ENCODE assay signal across 7 cellular contexts in genomic region chr11:6258571-6258998, GRCh38. TPM values are rescaled to one million over a fixed set of nuclear protein-coding genes. Genes with fewer than 3 reads are reported as not detected.
DNase-seq lines count a peak whose midpoint lies in the region; ATAC-seq and TF ChIP-seq lines count a peak whose summit lies in the region.
"Had no signal": no experiment of that assay in that cellular context is flagged by ENCODE, and none has a peak within 500 bp of the region (broad histone marks: within the 10 kb centered on the region; RNA-seq: fewer than 3 reads in every experiment).

No MANE protein-coding gene starts in this region.

- H4K8ac ChIP-seq in IMR-90 (ENCODE audit: low read depth in 2 of 2, low read length in 2 of 2), result no peak overlapping the region

- H2BK120ac ChIP-seq in IMR-90 (ENCODE audit: low read depth, low read length), result no peak overlapping the region

- peaks cover 55% of the 10 kb centered on the region for H3K27me3 ChIP-seq in IMR-90 (ENCODE audit: control insufficient read depth, insufficient read depth, low read length)

- no TSS peak for BruUV-seq in IMR-90 (replicated peaks; lab: Mats Ljungman, UMichigan)

- peaks cover 4% of the 10 kb centered on the region for H3K36me3 Mint-ChIP-seq in effector memory CD8-positive, alpha-beta T cell (ENCODE audit: insufficient read depth)
- H3K36me3 Mint-ChIP-seq in progenitor cell of endocrine pancreas (ENCODE audit: insufficient read depth), result no peaks in the 10 kb centered on the region

- H3K4me3 Mint-ChIP-seq in effector memory CD8-positive, alpha-beta T cell, result no peak overlapping the region
- H3K4me3 Mint-ChIP-seq in progenitor cell of endocrine pancreas (ENCODE audit: low read depth), result no peak overlapping the region

- no peak overlapping the region for H3K4ac ChIP-seq in IMR-90 (ENCODE audit: low read depth, low read length)

- intact Hi-C loops in IMR-90 (cut with micrococcal nuclease), result no loop called here

- H4K91ac ChIP-seq in IMR-90 (ENCODE audit: insufficient read depth, low read depth, low read length), result no peak overlapping the region

- H3K27me3 Mint-ChIP-seq in effector memory CD8-positive, alpha-beta T cell, result no peaks in the 10 kb centered on the region
- H3K27me3 Mint-ChIP-seq in progenitor cell of endocrine pancreas, result peaks cover 6% of the 10 kb centered on the region

- H2AK9ac ChIP-seq in IMR-90 (replicated peaks; ENCODE audit: low read depth, low read length, poor library complexity), result no peak overlapping the region

- no peak overlapping the region for H3K56ac ChIP-seq in IMR-90 (ENCODE audit: extremely low read depth, insufficient read depth, low read length)

- TF ChIP-seq POLR2A in IMR-90 (IDR thresholded peaks at IDR 0.05; ENCODE audit: low read depth, low read length), result no peak

- no CpG with 5 or more reads among the region's 15 CpGs for WGBS in IMR-90 (ENCODE audit: extremely low coverage in 2 of 2, insufficient read length in 1 of 2), 2 experiments

- H3K18ac ChIP-seq in IMR-90 (ENCODE audit: low read depth, low read length), result no peak overlapping the region

- ATAC-seq in IMR-90 (ENCODE audit: low read depth) (peak; percentile 53), HG03045 (IDR thresholded peaks at IDR 0.05; ENCODE audit: unreplicated experiment) (no peak)
- peak; percentile 50 for ATAC-seq in effector memory CD8-positive, alpha-beta T cell (replicated peaks)

- H2BK5ac ChIP-seq in IMR-90 (ENCODE audit: low read depth, low read length, poor library complexity, severe bottlenecking), result no peak overlapping the region

- no peak overlapping the region for H2AK5ac ChIP-seq in IMR-90 (ENCODE audit: low read depth, low read length)

- no peak overlapping the region for H4K5ac ChIP-seq in IMR-90 (ENCODE audit: low read depth, low read length)

- H3K9ac ChIP-seq in IMR-90 (ENCODE audit: low read depth, low read length), result no peak overlapping the region

- H3K4me1 Mint-ChIP-seq in effector memory CD8-positive, alpha-beta T cell (ENCODE audit: low read depth in 2 of 2), result peaks cover 0 to 3% of the 10 kb centered on the region in 2 donors
- H3K4me1 Mint-ChIP-seq in progenitor cell of endocrine pancreas (ENCODE audit: low read depth), result no peaks in the 10 kb centered on the region

- TF ChIP-seq CTCF in IMR-90 (conservative IDR thresholded peaks at IDR 0.05; ENCODE audit: low read depth, low read length), result no peak
- peak; percentile 20 for TF ChIP-seq CTCF in progenitor cell of endocrine pancreas (IDR thresholded peaks at IDR 0.05; ENCODE audit: unreplicated experiment)

- H3K27ac Mint-ChIP-seq in effector memory CD8-positive, alpha-beta T cell, result no peak overlapping the region
- no peak overlapping the region for H3K27ac Mint-ChIP-seq in progenitor cell of endocrine pancreas

- TF ChIP-seq RAD21 in IMR-90 (IDR thresholded peaks at IDR 0.05; ENCODE audit: low read length), result no peak

- in situ Hi-C loops in IMR-90 (cut with MboI; ENCODE audit: low sequenced_read_pairs), result no loop called here

- POLR2A ChIA-PET in IMR-90 (lab: Charles Lee; ENCODE audit: unreplicated experiment), result no interaction called here

- H4K20me1 ChIP-seq in IMR-90 (ENCODE audit: insufficient read depth, low read length), result no peaks in the 10 kb centered on the region

- H3K27ac ChIP-seq in IMR-90 (ENCODE audit: insufficient read depth, low read length), result no peak overlapping the region

- H3K4me2 ChIP-seq in IMR-90 (ENCODE audit: low read depth, low read length), result peak overlapping the region; percentile 69; the same call in 1 of the 2 replicates

- no peaks in the 10 kb centered on the region; the same call in 1 of the 2 replicates for H3K9me1 ChIP-seq in IMR-90 (ENCODE audit: insufficient read depth, low read length)

- no peak overlapping the region for H2BK15ac ChIP-seq in IMR-90 (ENCODE audit: low read depth, low read length)

- H3K36me3 ChIP-seq in IMR-90 (ENCODE audit: control insufficient read depth, insufficient read depth, low read length), result no peaks in the 10 kb centered on the region

- H3K4me3 ChIP-seq in IMR-90 (ENCODE audit: insufficient read depth, low read depth, low read length), result no peak overlapping the region

- H3K23ac ChIP-seq in IMR-90 (ENCODE audit: low read depth, low read length), result 0 out of 2 replicates have a peak overlapping the region, but pooled peaks have one; percentile 27

- DNase-seq in IMR-90 (no peak), progenitor cell of endocrine pancreas (ENCODE audit: low spot score, unreplicated experiment) (no peak), RPMI8226 (no peak), HT-29 (ENCODE audit: low spot score) (no peak)
- no peak for DNase-seq in effector memory CD8-positive, alpha-beta T cell

- H3K9me3 ChIP-seq in IMR-90 (ENCODE audit: control insufficient read depth, insufficient read depth, low read length), result no peaks in the 10 kb centered on the region; the same call in 1 of the 2 replicates

- dilution Hi-C loops in IMR-90 (cut with HindIII; ENCODE audit: low sequenced_read_pairs, unreplicated experiment), result no loop called here

- no peaks in the 10 kb centered on the region; the same call in 1 of the 2 replicates for H3K4me1 ChIP-seq in IMR-90 (ENCODE audit: control insufficient read depth, insufficient read depth, low read length)

- CTCF ChIA-PET in IMR-90 (lab: Yijun Ruan, JAX), result no interaction called here

- no peak overlapping the region for H2BK20ac ChIP-seq in IMR-90 (ENCODE audit: low read depth, low read length)

- no peak overlapping the region for H3K14ac ChIP-seq in IMR-90 (replicated peaks; ENCODE audit: low read depth, low read length)

- H3K9me3 Mint-ChIP-seq in effector memory CD8-positive, alpha-beta T cell, result no peaks in the 10 kb centered on the region
- H3K9me3 Mint-ChIP-seq in progenitor cell of endocrine pancreas (ENCODE audit: low read depth), result no peaks in the 10 kb centered on the region

- H2AFZ ChIP-seq in IMR-90 (replicated peaks; ENCODE audit: low read length, poor library complexity), result peak overlapping the region; percentile 62

- H3K79me1 ChIP-seq in IMR-90 (ENCODE audit: low read depth in 1 of 2, low read length in 2 of 2), result no peaks in the 10 kb centered on the region

TF ChIP-seq in IMR-90, 13 proteins besides CTCF, POLR2A, EP300 and RAD21 (continues in another document):
- TF ChIP-seq CEBPB (IDR thresholded peaks at IDR 0.05; ENCODE audit: low read depth, low read length) (no peak), MAZ (IDR thresholded peaks at IDR 0.05; ENCODE audit: borderline replicate concordance, low read depth, low read length) (no peak), CHD1 (IDR thresholded peaks at IDR 0.05; ENCODE audit: low read depth, low read length) (no peak), ELK1 (IDR thresholded peaks at IDR 0.05; ENCODE audit: borderline replicate concordance, low read depth, low read length) (no peak), RFX5 (IDR thresholded peaks at IDR 0.05; ENCODE audit: low read depth, low read length) (no peak), MXI1 (IDR thresholded peaks at IDR 0.05; ENCODE audit: borderline replicate concordance, low read depth, low read length) (no peak), FOS (IDR thresholded peaks at IDR 0.05; ENCODE audit: low read depth, low read length) (no peak), USF2 (IDR thresholded peaks at IDR 0.05; ENCODE audit: low read depth, low read length) (no peak), MAFK (IDR thresholded peaks at IDR 0.05; ENCODE audit: low read depth, low read length) (no peak)

RNA-seq across cellular contexts. Expression of gene CCKBR, which starts 1.1 kb away (rescaled TPM):
- total RNA-seq in IMR-90 (2012; rRNA removed) (not detected in 2 replicates), progenitor cell of endocrine pancreas (7.4 and 7.5 TPM in 2 replicates)
- not detected in 2 replicates for polyA plus RNA-seq in IMR-90 (2012; rRNA removed)
- not detected in 2 replicates for polyA plus RNA-seq in IMR-90 (2012; cell fraction: cytosol; rRNA removed)
- not detected in 2 replicates for polyA plus RNA-seq in IMR-90 (2012; cell fraction: nucleus; rRNA removed; ENCODE audit: low replicate concordance)
- not detected in 2 replicates for total RNA-seq in HT-29 (2014; rRNA removed; shearing (Covaris generic))
- total RNA-seq: LHCN-M2 had no signal

RNA-seq across cellular contexts. Expression of gene CNGA4, which starts 19.7 kb away (rescaled TPM):
- under 0.01 TPM in 1 of 2 replicates, not detected in the other for total RNA-seq in IMR-90 (2012; rRNA removed)
- 0.07 and 0.12 TPM in 2 replicates for polyA plus RNA-seq in IMR-90 (2012; rRNA removed)
- not detected in 2 replicates for polyA plus RNA-seq in IMR-90 (2012; cell fraction: cytosol; rRNA removed)
- polyA plus RNA-seq in IMR-90 (2012; cell fraction: nucleus; rRNA removed; ENCODE audit: low replicate concordance), result 0.41 and 0.53 TPM in 2 replicates
- total RNA-seq in progenitor cell of endocrine pancreas, result 2.0 and 2.1 TPM in 2 replicates
- 0.63 TPM in 1 of 2 replicates, not detected in the other for total RNA-seq in HT-29 (2014; rRNA removed; shearing (Covaris generic))
- total RNA-seq: LHCN-M2 had no signal

RNA-seq across cellular contexts. Expression of gene FHIP1B, which starts 24.1 kb away (rescaled TPM):
- total RNA-seq in IMR-90 (2012; rRNA removed), result 4.7 and 5.9 TPM in 2 replicates
- polyA plus RNA-seq in IMR-90 (2012; rRNA removed), result 28.1 and 30.2 TPM in 2 replicates
- 10.0 and 13.5 TPM in 2 replicates for polyA plus RNA-seq in IMR-90 (2012; cell fraction: cytosol; rRNA removed)
- 175 and 206 TPM in 2 replicates for polyA plus RNA-seq in IMR-90 (2012; cell fraction: nucleus; rRNA removed; ENCODE audit: low replicate concordance)
- 58.4 and 63.0 TPM in 2 replicates for total RNA-seq in progenitor cell of endocrine pancreas
- total RNA-seq in HT-29 (2014; rRNA removed; shearing (Covaris generic)), result 98.4 and 136 TPM in 2 replicates

RNA-seq across cellular contexts. Expression of gene C11orf42, which starts 53.2 kb away (rescaled TPM):
- total RNA-seq in IMR-90 (2012; rRNA removed), result not detected in 2 replicates
- polyA plus RNA-seq in IMR-90 (2012; rRNA removed), result not detected in 2 replicates
- polyA plus RNA-seq in IMR-90 (2012; cell fraction: cytosol; rRNA removed), result not detected in 2 replicates
- not detected in 2 replicates for polyA plus RNA-seq in IMR-90 (2012; cell fraction: nucleus; rRNA removed; ENCODE audit: low replicate concordance)
- total RNA-seq in progenitor cell of endocrine pancreas, result not detected in 2 replicates
- total RNA-seq in HT-29 (2014; rRNA removed; shearing (Covaris generic)), result not detected in 2 replicates
- total RNA-seq: LHCN-M2 had no signal

RNA-seq across cellular contexts. Expression of gene OR52W1, which starts 59.6 kb away (rescaled TPM):
- total RNA-seq in IMR-90 (2012; rRNA removed) (not detected in 2 replicates), progenitor cell of endocrine pancreas (not detected in 2 replicates)
- not detected in 2 replicates for polyA plus RNA-seq in IMR-90 (2012; rRNA removed)
- not detected in 2 replicates for polyA plus RNA-seq in IMR-90 (2012; cell fraction: cytosol; rRNA removed)
- not detected in 2 replicates for polyA plus RNA-seq in IMR-90 (2012; cell fraction: nucleus; rRNA removed; ENCODE audit: low replicate concordance)
- total RNA-seq in HT-29 (2014; rRNA removed; shearing (Covaris generic)), result not detected in 2 replicates
- total RNA-seq: LHCN-M2 had no signal
